ENCODE assay signal across 17 cellular contexts in genomic region chr5:147658293-147658932, GRCh38.
DNase-seq lines count a peak whose midpoint lies in the region; ATAC-seq and TF ChIP-seq lines count a peak whose summit lies in the region.
"Had no signal": no experiment of that assay in that cellular context is flagged by ENCODE, and none has a peak within 500 bp of the region (broad histone marks: within the 10 kb centered on the region; RNA-seq: fewer than 3 reads in every experiment).

No MANE protein-coding gene starts in this region.

- H3K9me3 ChIP-seq in ectodermal cell (ENCODE audit: control insufficient read depth, low read length) (no peaks in the 10 kb centered on the region), smooth muscle cell (replicated peaks; ENCODE audit: low read depth) (no peaks in the 10 kb centered on the region), lower lobe of right lung (no peaks in the 10 kb centered on the region)
- H3K9me3 ChIP-seq: pancreas had no signal

- peak; percentile 47 for ATAC-seq in activated naive CD8-positive, alpha-beta T cell treated with anti-CD3 and anti-CD28 coated beads, Interleukin-2, amount 10 ng/mL, durations not matched to agents 7 days and 5 days (ENCODE audit: low read depth)
- no peak for ATAC-seq in activated naive CD8-positive, alpha-beta T cell treated with anti-CD3 and anti-CD28 coated beads, Interleukin-2, amount 50 U/mL, for 24 hours
- no peak for ATAC-seq in lower lobe of right lung
- ATAC-seq: foreskin keratinocyte had no signal

- POLR2A ChIA-PET in activated naive CD8-positive, alpha-beta T cell treated with anti-CD3 and anti-CD28 coated beads, Interleukin-2, amount 10 ng/mL, durations not matched to agents 7 days and 5 days (lab: Charles Lee) = no interaction called here

- no peaks in the 10 kb centered on the region for H3F3A ChIP-seq in smooth muscle cell (ENCODE audit: low read depth)

- H3K4me3 ChIP-seq in ectodermal cell (ENCODE audit: insufficient read depth, low read depth, low read length) (no peak overlapping the region), smooth muscle cell (no peak overlapping the region), lower lobe of right lung (no peak overlapping the region)
- H3K4me3 ChIP-seq: BLaER1 treated with 17β-estradiol and CSF1 and Interleukin-3, amounts not matched to agents 10 nM and 100 nM; pancreas had no signal

- 60% methylated on average over 8 of the region's 8 CpGs for WGBS in ectodermal cell, 2 experiments
- 26% methylated on average over 8 of the region's 8 CpGs for WGBS in smooth muscle cell (ENCODE audit: low lambda C conversion rate)

- TF ChIP-seq CTCF in smooth muscle cell (IDR thresholded peaks at IDR 0.05; ENCODE audit: borderline replicate concordance, insufficient read depth, poor library complexity, severe bottlenecking) (no peak), lower lobe of right lung (IDR thresholded peaks at IDR 0.05) (no peak)

- H3K27me3 Mint-ChIP-seq in activated naive CD8-positive, alpha-beta T cell treated with anti-CD3 and anti-CD28 coated beads, Interleukin-2, amount 10 ng/mL, durations not matched to agents 7 days and 5 days = no peaks in the 10 kb centered on the region
- H3K27me3 Mint-ChIP-seq in activated naive CD8-positive, alpha-beta T cell treated with anti-CD3 and anti-CD28 coated beads, Interleukin-2, amount 50 U/mL, for 24 hours = no peaks in the 10 kb centered on the region

- peaks cover 3% of the 10 kb centered on the region for H3K9me3 Mint-ChIP-seq in activated naive CD8-positive, alpha-beta T cell treated with anti-CD3 and anti-CD28 coated beads, Interleukin-2, amount 10 ng/mL, durations not matched to agents 7 days and 5 days
- peaks cover 10% of the 10 kb centered on the region for H3K9me3 Mint-ChIP-seq in activated naive CD8-positive, alpha-beta T cell treated with anti-CD3 and anti-CD28 coated beads, Interleukin-2, amount 50 U/mL, for 24 hours

- H2AFZ ChIP-seq in smooth muscle cell (ENCODE audit: low read depth) = peak overlapping the region; percentile 50

- H3K4me1 Mint-ChIP-seq in activated naive CD8-positive, alpha-beta T cell treated with anti-CD3 and anti-CD28 coated beads, Interleukin-2, amount 10 ng/mL, durations not matched to agents 7 days and 5 days = no peaks in the 10 kb centered on the region
- no peaks in the 10 kb centered on the region for H3K4me1 Mint-ChIP-seq in activated naive CD8-positive, alpha-beta T cell treated with anti-CD3 and anti-CD28 coated beads, Interleukin-2, amount 50 U/mL, for 24 hours

- H3K27ac ChIP-seq in ectodermal cell (ENCODE audit: insufficient read depth, low read depth, low read length, poor library complexity, severe bottlenecking) (peak overlapping the region; percentile 30), smooth muscle cell (ENCODE audit: low read depth) (peak overlapping the region; percentile 53), lower lobe of right lung (no peak overlapping the region)
- H3K27ac ChIP-seq: BLaER1 treated with 17β-estradiol and CSF1 and Interleukin-3, amounts not matched to agents 10 nM and 100 nM; foreskin keratinocyte; pancreas had no signal

- H3K79me2 ChIP-seq in smooth muscle cell (ENCODE audit: low read depth) = no peaks in the 10 kb centered on the region

- H3K36me3 ChIP-seq in ectodermal cell (ENCODE audit: control insufficient read depth, insufficient read depth, low read length) = no peaks in the 10 kb centered on the region
- H3K36me3 ChIP-seq in smooth muscle cell (ENCODE audit: low read depth) = no peaks in the 10 kb centered on the region
- no peaks in the 10 kb centered on the region for H3K36me3 ChIP-seq in lower lobe of right lung
- H3K36me3 ChIP-seq: pancreas had no signal

- H3K27me3 ChIP-seq in ectodermal cell (ENCODE audit: control insufficient read depth, insufficient read depth, low read length, poor library complexity, severe bottlenecking) (no peaks in the 10 kb centered on the region), smooth muscle cell (ENCODE audit: low read depth) (no peaks in the 10 kb centered on the region), lower lobe of right lung (ENCODE audit: low read depth) (no peaks in the 10 kb centered on the region)
- H3K27me3 ChIP-seq: BLaER1 treated with 17β-estradiol and CSF1 and Interleukin-3, amounts not matched to agents 10 nM and 100 nM; foreskin keratinocyte; pancreas had no signal

- no peak overlapping the region for H3K9ac ChIP-seq in smooth muscle cell (ENCODE audit: low read depth)
- H3K9ac ChIP-seq: BLaER1 treated with 17β-estradiol and CSF1 and Interleukin-3, amounts not matched to agents 10 nM and 100 nM had no signal

- H3K4me1 ChIP-seq in ectodermal cell (ENCODE audit: control insufficient read depth, insufficient read depth, low read length) = peaks cover 13% of the 10 kb centered on the region
- peaks cover 10% of the 10 kb centered on the region for H3K4me1 ChIP-seq in smooth muscle cell (ENCODE audit: low read depth)
- H3K4me1 ChIP-seq in lower lobe of right lung = no peaks in the 10 kb centered on the region
- H3K4me1 ChIP-seq: BLaER1 treated with 17β-estradiol and CSF1 and Interleukin-3, amounts not matched to agents 10 nM and 100 nM; foreskin keratinocyte; pancreas had no signal

- no peak for DNase-seq in activated naive CD8-positive, alpha-beta T cell treated with anti-CD3 and anti-CD28 coated beads, Interleukin-2, amount 10 ng/mL, durations not matched to agents 7 days and 5 days
- no peak for DNase-seq in activated naive CD8-positive, alpha-beta T cell treated with anti-CD3 and anti-CD28 coated beads, Interleukin-2, amount 50 U/mL, for 24 hours
- DNase-seq in MV-4-11 (lab: John Stamatoyannopoulos, UW) (peak; percentile 25), smooth muscle cell (lab: John Stamatoyannopoulos, UW; ENCODE audit: unreplicated experiment) (peak; percentile 2), lower lobe of right lung (no peak), NCI-H2227 (lab: John Stamatoyannopoulos, UW; ENCODE audit: unreplicated experiment) (no peak), AG08395 (ENCODE audit: low spot score) (no peak)
- DNase-seq: activated CD4-positive, alpha-beta T cell treated with anti-CD3 and anti-CD28 coated beads for 1 hour; activated effector memory CD4-positive, alpha-beta T cell treated with anti-CD3 and anti-CD28 coated beads, Interleukin-2, amount 50 U/mL, for 16 hours; DMS 273 treated with DMSO at 0.1 percent for 48 hours; foreskin keratinocyte; HFFc6; NCI-H1417 treated with DMSO at 0.1 percent for 48 hours; pancreas; T-helper 9 cell had no signal

- H3K27ac Mint-ChIP-seq in activated naive CD8-positive, alpha-beta T cell treated with anti-CD3 and anti-CD28 coated beads, Interleukin-2, amount 10 ng/mL, durations not matched to agents 7 days and 5 days = no peak overlapping the region
- H3K27ac Mint-ChIP-seq in activated naive CD8-positive, alpha-beta T cell treated with anti-CD3 and anti-CD28 coated beads, Interleukin-2, amount 50 U/mL, for 24 hours = no peak overlapping the region
- H3K27ac Mint-ChIP-seq: HFFc6 had no signal

- H3K4me2 ChIP-seq in smooth muscle cell = peak overlapping the region; percentile 66
- H3K4me2 ChIP-seq: BLaER1 treated with 17β-estradiol and CSF1 and Interleukin-3, amounts not matched to agents 10 nM and 100 nM had no signal

- no peaks in the 10 kb centered on the region for H3K36me3 Mint-ChIP-seq in activated naive CD8-positive, alpha-beta T cell treated with anti-CD3 and anti-CD28 coated beads, Interleukin-2, amount 10 ng/mL, durations not matched to agents 7 days and 5 days
- H3K36me3 Mint-ChIP-seq in activated naive CD8-positive, alpha-beta T cell treated with anti-CD3 and anti-CD28 coated beads, Interleukin-2, amount 50 U/mL, for 24 hours (ENCODE audit: low read depth) = peaks cover 10% of the 10 kb centered on the region

- H4K20me1 ChIP-seq in smooth muscle cell (ENCODE audit: low read depth) = no peaks in the 10 kb centered on the region

- H3K4me3 Mint-ChIP-seq in activated naive CD8-positive, alpha-beta T cell treated with anti-CD3 and anti-CD28 coated beads, Interleukin-2, amount 10 ng/mL, durations not matched to agents 7 days and 5 days = no peak overlapping the region
- H3K4me3 Mint-ChIP-seq in activated naive CD8-positive, alpha-beta T cell treated with anti-CD3 and anti-CD28 coated beads, Interleukin-2, amount 50 U/mL, for 24 hours = no peak overlapping the region
- H3K4me3 Mint-ChIP-seq: HFFc6 had no signal

- intact Hi-C loops in lower lobe of right lung (cut with DNase I) = no loop called here

Comparison
In these comparisons a context has a peak if more than half of its experiments do, and no peak if none do; other contexts are left out.
1. DNase-seq: peak in MV-4-11 (single experiment) and smooth muscle cell (single experiment); none in activated naive CD8-positive, alpha-beta T cell treated with anti-CD3 and anti-CD28 coated beads, Interleukin-2, amount 10 ng/mL, durations not matched to agents 7 days and 5 days (single experiment), activated naive CD8-positive, alpha-beta T cell treated with anti-CD3 and anti-CD28 coated beads, Interleukin-2, amount 50 U/mL, for 24 hours (single experiment), lower lobe of right lung (single experiment), NCI-H2227 (single experiment) and AG08395 (single experiment).